1 cellular context compared by ENCODE assay signal in the genomic region with DNA sequence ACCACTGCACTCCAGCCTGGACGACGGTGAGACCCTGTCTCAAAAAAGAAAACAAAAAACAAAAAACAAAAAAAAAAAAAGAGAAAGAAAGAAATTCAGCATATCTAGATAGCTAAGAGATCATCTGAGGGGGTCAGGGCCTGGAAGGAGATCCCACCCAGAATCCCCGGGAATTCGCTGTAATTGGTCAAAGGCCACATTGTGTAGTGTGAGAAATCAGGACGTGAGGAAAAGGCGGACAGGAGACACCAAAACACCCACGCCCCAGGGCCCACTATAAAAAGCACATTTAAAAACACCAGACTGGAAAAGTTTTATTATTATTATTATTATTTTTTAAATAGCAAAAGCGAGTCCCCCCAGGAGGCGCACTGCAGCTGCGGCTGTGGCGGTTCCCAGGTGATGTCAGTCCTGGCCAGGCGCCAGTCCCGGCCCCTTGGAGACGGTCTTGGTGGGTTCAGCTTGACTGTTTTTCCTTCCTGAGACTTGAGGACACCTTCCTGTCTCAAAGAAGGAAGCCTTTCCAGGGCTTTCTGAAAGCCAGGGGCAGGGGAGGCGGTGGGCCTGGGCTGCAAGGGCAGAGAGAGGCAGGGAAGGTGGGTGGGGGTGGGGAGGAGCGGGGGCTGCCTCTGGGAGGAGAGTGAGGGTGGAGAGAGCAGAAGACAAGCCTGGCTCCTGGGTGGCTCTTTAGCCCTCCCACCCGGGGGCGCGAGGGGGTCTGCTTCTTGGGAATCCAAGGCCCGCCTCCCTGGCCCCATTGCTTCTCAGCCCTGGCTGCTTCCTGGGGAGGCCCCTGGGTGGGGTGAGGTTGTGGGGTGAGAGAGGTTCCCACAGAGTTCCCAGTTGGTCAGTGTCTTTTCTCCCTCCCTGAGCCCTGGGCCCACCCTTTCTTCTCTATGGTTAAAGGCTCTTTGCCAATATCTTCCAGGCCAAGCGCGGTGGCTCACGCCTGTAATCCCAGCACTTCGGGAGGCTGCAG.
TF ChIP-seq lines count a peak whose summit lies in the region.

No MANE protein-coding gene starts in this region.

TF ChIP-seq in GM23338, 12 proteins besides CTCF, POLR2A, EP300 and RAD21 (continued from another document):
- no peak for TF ChIP-seq EZH2 (IDR thresholded peaks at IDR 0.05; ENCODE audit: low read depth, unreplicated experiment)
- TF ChIP-seq, protein P1, sequence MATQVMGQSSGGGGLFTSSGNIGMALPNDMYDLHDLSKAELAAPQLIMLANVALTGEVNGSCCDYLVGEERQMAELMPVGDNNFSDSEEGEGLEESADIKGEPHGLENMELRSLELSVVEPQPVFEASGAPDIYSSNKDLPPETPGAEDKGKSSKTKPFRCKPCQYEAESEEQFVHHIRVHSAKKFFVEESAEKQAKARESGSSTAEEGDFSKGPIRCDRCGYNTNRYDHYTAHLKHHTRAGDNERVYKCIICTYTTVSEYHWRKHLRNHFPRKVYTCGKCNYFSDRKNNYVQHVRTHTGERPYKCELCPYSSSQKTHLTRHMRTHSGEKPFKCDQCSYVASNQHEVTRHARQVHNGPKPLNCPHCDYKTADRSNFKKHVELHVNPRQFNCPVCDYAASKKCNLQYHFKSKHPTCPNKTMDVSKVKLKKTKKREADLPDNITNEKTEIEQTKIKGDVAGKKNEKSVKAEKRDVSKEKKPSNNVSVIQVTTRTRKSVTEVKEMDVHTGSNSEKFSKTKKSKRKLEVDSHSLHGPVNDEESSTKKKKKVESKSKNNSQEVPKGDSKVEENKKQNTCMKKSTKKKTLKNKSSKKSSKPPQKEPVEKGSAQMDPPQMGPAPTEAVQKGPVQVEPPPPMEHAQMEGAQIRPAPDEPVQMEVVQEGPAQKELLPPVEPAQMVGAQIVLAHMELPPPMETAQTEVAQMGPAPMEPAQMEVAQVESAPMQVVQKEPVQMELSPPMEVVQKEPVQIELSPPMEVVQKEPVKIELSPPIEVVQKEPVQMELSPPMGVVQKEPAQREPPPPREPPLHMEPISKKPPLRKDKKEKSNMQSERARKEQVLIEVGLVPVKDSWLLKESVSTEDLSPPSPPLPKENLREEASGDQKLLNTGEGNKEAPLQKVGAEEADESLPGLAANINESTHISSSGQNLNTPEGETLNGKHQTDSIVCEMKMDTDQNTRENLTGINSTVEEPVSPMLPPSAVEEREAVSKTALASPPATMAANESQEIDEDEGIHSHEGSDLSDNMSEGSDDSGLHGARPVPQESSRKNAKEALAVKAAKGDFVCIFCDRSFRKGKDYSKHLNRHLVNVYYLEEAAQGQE (IDR thresholded peaks at IDR 0.05; ENCODE audit: unreplicated experiment): no peak
- no peak for TF ChIP-seq NANOG (IDR thresholded peaks at IDR 0.05; ENCODE audit: borderline replicate concordance)
- TF ChIP-seq, protein P2, sequence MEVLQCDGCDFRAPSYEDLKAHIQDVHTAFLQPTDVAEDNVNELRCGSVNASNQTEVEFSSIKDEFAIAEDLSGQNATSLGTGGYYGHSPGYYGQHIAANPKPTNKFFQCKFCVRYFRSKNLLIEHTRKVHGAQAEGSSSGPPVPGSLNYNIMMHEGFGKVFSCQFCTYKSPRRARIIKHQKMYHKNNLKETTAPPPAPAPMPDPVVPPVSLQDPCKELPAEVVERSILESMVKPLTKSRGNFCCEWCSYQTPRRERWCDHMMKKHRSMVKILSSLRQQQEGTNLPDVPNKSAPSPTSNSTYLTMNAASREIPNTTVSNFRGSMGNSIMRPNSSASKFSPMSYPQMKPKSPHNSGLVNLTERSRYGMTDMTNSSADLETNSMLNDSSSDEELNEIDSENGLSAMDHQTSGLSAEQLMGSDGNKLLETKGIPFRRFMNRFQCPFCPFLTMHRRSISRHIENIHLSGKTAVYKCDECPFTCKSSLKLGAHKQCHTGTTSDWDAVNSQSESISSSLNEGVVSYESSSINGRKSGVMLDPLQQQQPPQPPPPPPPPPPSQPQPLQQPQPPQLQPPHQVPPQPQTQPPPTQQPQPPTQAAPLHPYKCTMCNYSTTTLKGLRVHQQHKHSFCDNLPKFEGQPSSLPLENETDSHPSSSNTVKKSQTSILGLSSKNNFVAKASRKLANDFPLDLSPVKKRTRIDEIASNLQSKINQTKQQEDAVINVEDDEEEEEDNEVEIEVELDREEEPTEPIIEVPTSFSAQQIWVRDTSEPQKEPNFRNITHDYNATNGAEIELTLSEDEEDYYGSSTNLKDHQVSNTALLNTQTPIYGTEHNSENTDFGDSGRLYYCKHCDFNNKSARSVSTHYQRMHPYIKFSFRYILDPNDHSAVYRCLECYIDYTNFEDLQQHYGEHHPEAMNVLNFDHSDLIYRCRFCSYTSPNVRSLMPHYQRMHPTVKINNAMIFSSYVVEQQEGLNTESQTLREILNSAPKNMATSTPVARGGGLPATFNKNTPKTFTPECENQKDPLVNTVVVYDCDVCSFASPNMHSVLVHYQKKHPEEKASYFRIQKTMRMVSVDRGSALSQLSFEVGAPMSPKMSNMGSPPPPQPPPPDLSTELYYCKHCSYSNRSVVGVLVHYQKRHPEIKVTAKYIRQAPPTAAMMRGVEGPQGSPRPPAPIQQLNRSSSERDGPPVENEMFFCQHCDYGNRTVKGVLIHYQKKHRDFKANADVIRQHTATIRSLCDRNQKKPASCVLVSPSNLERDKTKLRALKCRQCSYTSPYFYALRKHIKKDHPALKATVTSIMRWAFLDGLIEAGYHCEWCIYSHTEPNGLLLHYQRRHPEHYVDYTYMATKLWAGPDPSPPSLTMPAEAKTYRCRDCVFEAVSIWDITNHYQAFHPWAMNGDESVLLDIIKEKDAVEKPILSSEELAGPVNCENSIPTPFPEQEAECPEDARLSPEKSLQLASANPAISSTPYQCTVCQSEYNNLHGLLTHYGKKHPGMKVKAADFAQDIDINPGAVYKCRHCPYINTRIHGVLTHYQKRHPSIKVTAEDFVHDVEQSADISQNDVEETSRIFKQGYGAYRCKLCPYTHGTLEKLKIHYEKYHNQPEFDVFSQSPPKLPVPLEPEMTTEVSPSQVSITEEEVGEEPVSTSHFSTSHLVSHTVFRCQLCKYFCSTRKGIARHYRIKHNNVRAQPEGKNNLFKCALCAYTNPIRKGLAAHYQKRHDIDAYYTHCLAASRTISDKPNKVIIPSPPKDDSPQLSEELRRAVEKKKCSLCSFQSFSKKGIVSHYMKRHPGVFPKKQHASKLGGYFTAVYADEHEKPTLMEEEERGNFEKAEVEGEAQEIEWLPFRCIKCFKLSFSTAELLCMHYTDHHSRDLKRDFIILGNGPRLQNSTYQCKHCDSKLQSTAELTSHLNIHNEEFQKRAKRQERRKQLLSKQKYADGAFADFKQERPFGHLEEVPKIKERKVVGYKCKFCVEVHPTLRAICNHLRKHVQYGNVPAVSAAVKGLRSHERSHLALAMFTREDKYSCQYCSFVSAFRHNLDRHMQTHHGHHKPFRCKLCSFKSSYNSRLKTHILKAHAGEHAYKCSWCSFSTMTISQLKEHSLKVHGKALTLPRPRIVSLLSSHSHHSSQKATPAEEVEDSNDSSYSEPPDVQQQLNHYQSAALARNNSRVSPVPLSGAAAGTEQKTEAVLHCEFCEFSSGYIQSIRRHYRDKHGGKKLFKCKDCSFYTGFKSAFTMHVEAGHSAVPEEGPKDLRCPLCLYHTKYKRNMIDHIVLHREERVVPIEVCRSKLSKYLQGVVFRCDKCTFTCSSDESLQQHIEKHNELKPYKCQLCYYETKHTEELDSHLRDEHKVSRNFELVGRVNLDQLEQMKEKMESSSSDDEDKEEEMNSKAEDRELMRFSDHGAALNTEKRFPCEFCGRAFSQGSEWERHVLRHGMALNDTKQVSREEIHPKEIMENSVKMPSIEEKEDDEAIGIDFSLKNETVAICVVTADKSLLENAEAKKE (CRISPR knock-in tag; IDR thresholded peaks at IDR 0.05): no peak
- no peak for TF ChIP-seq EZH2phosphoT487 (IDR thresholded peaks at IDR 0.05; ENCODE audit: unreplicated experiment)
- TF ChIP-seq ZNF114 (CRISPR knock-in tag; IDR thresholded peaks at IDR 0.05): no peak
- TF ChIP-seq POLR2AphosphoS5 (IDR thresholded peaks at IDR 0.05; ENCODE audit: low read depth): no peak
- TF ChIP-seq JUNB (IDR thresholded peaks at IDR 0.05; ENCODE audit: unreplicated experiment): no peak
